In the genomic region with DNA sequence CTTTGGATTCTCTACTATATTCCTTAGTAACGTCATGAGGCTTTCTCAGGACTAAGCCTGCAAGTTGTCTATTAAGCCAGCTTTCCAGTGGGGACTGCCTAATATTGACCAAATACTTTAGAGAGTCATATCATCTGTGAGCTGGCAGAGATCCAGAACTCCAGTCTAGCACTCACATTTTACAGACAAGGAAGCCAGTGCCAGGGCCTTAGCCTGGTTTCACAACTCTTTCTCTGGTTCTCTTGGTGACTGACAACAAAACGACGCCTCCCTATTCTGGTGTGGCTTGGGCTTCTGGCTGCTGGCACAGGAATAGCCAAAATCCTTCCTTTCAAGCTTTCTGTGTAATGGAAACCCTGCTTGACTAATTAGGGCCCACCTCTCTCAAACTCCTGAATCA, we compare ENCODE assay signal across 1 cellular context.
TF ChIP-seq lines count a peak whose summit lies in the region.

No MANE protein-coding gene starts in this region.

TF ChIP-seq in IMR-90, 13 proteins besides CTCF, POLR2A, EP300 and RAD21:
- TF ChIP-seq CEBPB (IDR thresholded peaks at IDR 0.05; ENCODE audit: low read depth, low read length) (peak; percentile 84), RCOR1 (IDR thresholded peaks at IDR 0.05; ENCODE audit: insufficient replicate concordance, low read length) (no peak), SMC3 (IDR thresholded peaks at IDR 0.05; ENCODE audit: low read depth, low read length) (no peak), RFX5 (IDR thresholded peaks at IDR 0.05; ENCODE audit: low read depth, low read length) (no peak), MXI1 (IDR thresholded peaks at IDR 0.05; ENCODE audit: borderline replicate concordance, low read depth, low read length) (no peak)
